In the genomic region with DNA sequence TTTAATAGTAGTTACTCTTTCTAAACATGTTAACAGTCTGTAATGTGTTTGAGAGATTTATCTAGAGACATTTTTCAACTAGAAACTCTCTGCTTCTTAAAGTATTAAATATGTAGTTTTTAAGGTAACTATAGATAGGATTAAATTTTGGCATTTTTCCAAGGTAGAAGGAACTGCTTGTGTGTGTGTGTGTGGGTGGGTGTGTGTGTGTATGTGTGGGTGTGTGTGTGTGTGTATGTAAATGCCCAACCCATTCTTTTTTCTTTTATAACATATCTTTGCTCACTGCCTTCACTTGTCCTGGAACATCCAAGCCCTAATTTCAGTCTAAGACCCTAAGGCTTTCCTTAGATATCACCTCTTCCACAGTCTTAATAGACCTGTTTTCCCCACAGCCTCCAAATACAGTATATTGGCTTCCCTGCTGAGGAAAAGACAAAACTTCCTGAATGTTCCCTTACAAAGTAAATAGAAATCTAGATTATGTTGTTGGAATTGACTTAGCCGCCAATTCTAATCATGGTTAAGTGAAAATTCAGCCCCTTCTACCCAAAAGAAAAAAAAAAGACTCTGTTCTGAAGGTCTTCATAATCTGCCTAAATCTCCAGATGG, we compare ENCODE assay signal across 21 cellular contexts.
"Had no signal": no experiment of that assay in that cellular context is flagged by ENCODE, and none has a peak within 500 bp of the region (broad histone marks: within the 10 kb centered on the region; RNA-seq: fewer than 3 reads in every experiment).

No MANE protein-coding gene starts in this region.

- H3K4me3 ChIP-seq: cardiac muscle cell, esophagus squamous epithelium, lower lobe of right lung, smooth muscle cell, stomach, testis had no signal

- ATAC-seq: activated CD4-positive, alpha-beta T cell treated with anti-CD3 and anti-CD28 coated beads for 36 hours; lower lobe of right lung; natural killer cell; sciatic nerve; stimulated activated effector memory CD8-positive, alpha-beta T cell treated with anti-CD3 and anti-CD28 coated beads, Interleukin-12 subunit alpha, Interleukin-12 subunit beta, amount 100 ng/mL, for 72 hours had no signal

- H3K9me3 Mint-ChIP-seq: activated naive CD8-positive, alpha-beta T cell treated with anti-CD3 and anti-CD28 coated beads, Interleukin-2, amount 10 ng/mL, durations not matched to agents 7 days and 5 days; natural killer cell; stimulated activated effector memory CD8-positive, alpha-beta T cell treated with anti-CD3 and anti-CD28 coated beads, Interleukin-12 subunit alpha, Interleukin-12 subunit beta, amount 100 ng/mL, for 72 hours; type B pancreatic cell had no signal

- H3K27me3 Mint-ChIP-seq: activated CD4-positive, alpha-beta T cell treated with anti-CD3 and anti-CD28 coated beads for 36 hours; activated naive CD8-positive, alpha-beta T cell treated with anti-CD3 and anti-CD28 coated beads, Interleukin-2, amount 10 ng/mL, durations not matched to agents 7 days and 5 days; type B pancreatic cell had no signal

- H3K4me1 Mint-ChIP-seq: stimulated activated effector memory CD8-positive, alpha-beta T cell treated with anti-CD3 and anti-CD28 coated beads, Interleukin-12 subunit alpha, Interleukin-12 subunit beta, amount 100 ng/mL, for 72 hours had no signal

- H3K4me3 Mint-ChIP-seq: activated CD4-positive, alpha-beta T cell treated with anti-CD3 and anti-CD28 coated beads for 36 hours; activated naive CD8-positive, alpha-beta T cell treated with anti-CD3 and anti-CD28 coated beads, Interleukin-2, amount 10 ng/mL, durations not matched to agents 7 days and 5 days; natural killer cell; stimulated activated effector memory CD8-positive, alpha-beta T cell treated with anti-CD3 and anti-CD28 coated beads, Interleukin-12 subunit alpha, Interleukin-12 subunit beta, amount 100 ng/mL, for 72 hours; type B pancreatic cell had no signal

- H3K27ac Mint-ChIP-seq: activated CD4-positive, alpha-beta T cell treated with anti-CD3 and anti-CD28 coated beads for 36 hours; activated naive CD8-positive, alpha-beta T cell treated with anti-CD3 and anti-CD28 coated beads, Interleukin-2, amount 10 ng/mL, durations not matched to agents 7 days and 5 days; natural killer cell; stimulated activated effector memory CD8-positive, alpha-beta T cell treated with anti-CD3 and anti-CD28 coated beads, Interleukin-12 subunit alpha, Interleukin-12 subunit beta, amount 100 ng/mL, for 72 hours; type B pancreatic cell had no signal

- H3K9me3 ChIP-seq: esophagus squamous epithelium, lower lobe of right lung, neutrophil, stomach, testis had no signal

- DNase-seq: activated CD4-positive, alpha-beta T cell treated with anti-CD3 and anti-CD28 coated beads for 36 hours; activated CD8-positive, alpha-beta memory T cell treated with anti-CD3 and anti-CD28 coated beads for 24 hours; activated CD8-positive, alpha-beta memory T cell treated with anti-CD3 and anti-CD28 coated beads, Interleukin-2, amount 50 U/mL, for 48 hours; activated naive CD8-positive, alpha-beta T cell treated with anti-CD3 and anti-CD28 coated beads, Interleukin-2, amount 10 ng/mL, durations not matched to agents 7 days and 5 days; amygdala; dermis blood vessel endothelial cell; effector memory CD4-positive, alpha-beta T cell; esophagus squamous epithelium; lower lobe of right lung; natural killer cell; stimulated activated CD4-positive, alpha-beta T cell treated with anti-CD3 and anti-CD28 coated beads, Interleukin-4, amount 100 ng/mL, for 24 hours; stomach; testis had no signal

- H3K27me3 ChIP-seq: cardiac muscle cell, esophagus squamous epithelium, neutrophil, stomach, testis had no signal

- H3K4me1 ChIP-seq: parathyroid adenoma, testis had no signal

- H3K27ac ChIP-seq: cardiac muscle cell, esophagus squamous epithelium, lower lobe of right lung, neutrophil, parathyroid adenoma, testis had no signal

- H3K36me3 Mint-ChIP-seq: natural killer cell had no signal

- FAIRE-seq: endothelial cell of umbilical vein had no signal
